Comparison of ENCODE assay signal across 12 cellular contexts in the genomic region with DNA sequence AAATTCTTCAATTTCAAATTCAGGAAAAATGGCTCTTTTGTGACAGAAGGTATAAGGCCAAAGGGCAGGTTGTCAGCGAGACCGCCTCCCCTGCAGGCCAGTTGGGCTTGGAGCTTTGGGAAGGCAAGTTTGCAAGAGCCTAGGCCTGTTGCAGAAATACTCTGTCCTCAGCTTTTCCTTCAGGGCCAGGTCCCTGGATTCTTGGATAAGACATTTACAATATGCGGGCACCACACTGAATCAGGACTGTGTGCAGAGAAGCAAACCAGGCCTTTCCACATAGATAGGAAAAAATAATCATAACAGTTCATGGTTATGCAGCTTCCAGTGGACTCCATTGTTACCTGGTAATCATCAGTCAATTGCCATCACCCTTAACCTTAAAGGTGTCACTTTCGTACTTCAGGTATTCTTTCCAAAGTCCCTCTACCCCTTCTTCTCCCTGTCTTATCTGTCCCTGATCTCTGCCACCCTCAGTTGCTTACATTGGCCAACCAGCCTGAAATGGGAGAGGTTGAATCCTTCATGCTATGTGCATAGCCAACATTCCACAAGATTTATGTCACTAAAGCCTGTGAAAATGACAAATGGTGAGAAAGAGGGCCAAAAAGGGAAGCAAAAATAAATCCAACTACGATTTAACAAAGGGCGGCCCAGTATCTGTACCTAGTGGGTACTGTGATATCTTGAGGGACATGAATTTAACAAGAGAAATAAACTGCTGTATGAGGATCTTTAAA.
A peak's percentile ranks its signal among the peaks of the same experiment; 100 is the strongest.
DNase-seq lines count a peak whose midpoint lies in the region; ATAC-seq and TF ChIP-seq lines count a peak whose summit lies in the region.
"Had no signal": no experiment of that assay in that cellular context is flagged by ENCODE, and none has a peak within 500 bp of the region (broad histone marks: within the 10 kb centered on the region; RNA-seq: fewer than 3 reads in every experiment).

No MANE protein-coding gene starts in this region.

- H3K27me3 ChIP-seq in muscle layer of colon (ENCODE audit: control insufficient read depth in 1 of 2, insufficient read depth in 2 of 2, low read length in 2 of 2) (peaks cover 0 to 5% of the 10 kb centered on the region in 2 donors), transverse colon (peaks cover 8% of the 10 kb centered on the region)

- no peaks in the 10 kb centered on the region for H3K36me3 Mint-ChIP-seq in chondrocyte (ENCODE audit: low read depth)
- H3K36me3 Mint-ChIP-seq in natural killer cell treated with Interleukin-12 subunit alpha and Interleukin-12 subunit beta and Interleukin-15 and Interleukin-18, amount 100 ng/mL, for 72 hours, result peaks cover 5% of the 10 kb centered on the region

- TF ChIP-seq EP300 in transverse colon (IDR thresholded peaks at IDR 0.05; ENCODE audit: low read depth), result no peak

- peaks cover 93% of the 10 kb centered on the region for H3K4me1 Mint-ChIP-seq in chondrocyte (ENCODE audit: low read depth)
- H3K4me1 Mint-ChIP-seq in natural killer cell treated with Interleukin-12 subunit alpha and Interleukin-12 subunit beta and Interleukin-15 and Interleukin-18, amount 100 ng/mL, for 72 hours (ENCODE audit: low read depth in 2 of 2), result peaks cover 5 to 8% of the 10 kb centered on the region in 2 donors

- intact Hi-C loops in transverse colon (cut with DNase I; ENCODE audit: low total_unique reads), result loop anchor here (5.0 kb wide), 2 partner anchors 95 to 185 kb away; no protein-coding TSS in a partner anchor

- peak overlapping the region; percentile 82 for H3K27ac ChIP-seq in muscle layer of colon (ENCODE audit: low read depth, low read length)
- H3K27ac ChIP-seq in transverse colon, result peak overlapping the region; percentile 85 to 94 (median 86)
- H3K27ac ChIP-seq in substantia nigra (ENCODE audit: low read depth, low read length, poor library complexity, severe bottlenecking), result no peak overlapping the region

- DNase-seq in LHCN-M2 (ENCODE audit: low read depth) (peak; percentile 79), chondrocyte (ENCODE audit: low spot score) (no peak), transverse colon (no peak), substantia nigra (lab: John Stamatoyannopoulos, UW) (no peak), GM19238 (ENCODE audit: insufficient read length, low spot score) (no peak)
- DNase-seq in natural killer cell treated with Interleukin-12 subunit alpha and Interleukin-12 subunit beta and Interleukin-15 and Interleukin-18, amount 100 ng/mL, for 72 hours (ENCODE audit: low spot score), result no peak
- DNase-seq: activated T-cell treated with anti-CD3 and anti-CD28 coated beads, Interleukin-2, amount 50 U/mL, for 72 hours; endodermal cell; H9; spleen had no signal

- no peaks in the 10 kb centered on the region for H3K27me3 Mint-ChIP-seq in chondrocyte (ENCODE audit: low read depth)
- peaks cover 45 to 73% of the 10 kb centered on the region in 2 donors for H3K27me3 Mint-ChIP-seq in natural killer cell treated with Interleukin-12 subunit alpha and Interleukin-12 subunit beta and Interleukin-15 and Interleukin-18, amount 100 ng/mL, for 72 hours

- H3K36me3 ChIP-seq in muscle layer of colon (ENCODE audit: insufficient read depth, low read length), result no peaks in the 10 kb centered on the region
- no peaks in the 10 kb centered on the region for H3K36me3 ChIP-seq in transverse colon
- H3K36me3 ChIP-seq: spleen had no signal

- H3K9me3 Mint-ChIP-seq in chondrocyte (ENCODE audit: low read depth), result no peaks in the 10 kb centered on the region
- no peaks in the 10 kb centered on the region for H3K9me3 Mint-ChIP-seq in natural killer cell treated with Interleukin-12 subunit alpha and Interleukin-12 subunit beta and Interleukin-15 and Interleukin-18, amount 100 ng/mL, for 72 hours
- H3K9me3 Mint-ChIP-seq: activated T-cell treated with anti-CD3 and anti-CD28 coated beads, Interleukin-2, amount 50 U/mL, for 72 hours; endodermal cell; H9 had no signal

- in situ Hi-C loops in transverse colon (cut with MboI; ENCODE audit: low pct_ligation_motif_present in 1 of 4, low pct_unique_long_range_greater_than_20kb in 1 of 4, low sequenced_read_pairs in 3 of 4), result loop anchor here in 3 of 4 donors (10.0 to 25.0 kb wide), 6 partner anchors 185 to 593 kb away; no protein-coding TSS in a partner anchor

- no peak overlapping the region for H3K4me3 Mint-ChIP-seq in chondrocyte (ENCODE audit: unreplicated experiment)
- no peak overlapping the region for H3K4me3 Mint-ChIP-seq in natural killer cell treated with Interleukin-12 subunit alpha and Interleukin-12 subunit beta and Interleukin-15 and Interleukin-18, amount 100 ng/mL, for 72 hours
- H3K4me3 Mint-ChIP-seq: activated T-cell treated with anti-CD3 and anti-CD28 coated beads, Interleukin-2, amount 50 U/mL, for 72 hours; endodermal cell; H9 had no signal

- 71 to 76% methylated on average over 4 to 6 of the region's 6 CpGs for WGBS in transverse colon (ENCODE audit: low coverage in 1 of 2), 2 donors

- no peak overlapping the region for H3K9ac ChIP-seq in muscle layer of colon (ENCODE audit: low read length)

- H3K4me1 ChIP-seq in muscle layer of colon (ENCODE audit: insufficient read depth, low read length) (peaks cover 78% of the 10 kb centered on the region), transverse colon (peaks cover 20 to 51% (median 28%) of the 10 kb centered on the region in 4 donors)

- H3K4me3 ChIP-seq in muscle layer of colon (ENCODE audit: low read depth in 1 of 2, low read length in 2 of 2), result no peak overlapping the region
- no peak overlapping the region for H3K4me3 ChIP-seq in transverse colon
- H3K4me3 ChIP-seq: spleen had no signal

- H3K9me3 ChIP-seq in muscle layer of colon (ENCODE audit: low read length) (no peaks in the 10 kb centered on the region), transverse colon (no peaks in the 10 kb centered on the region)
- H3K9me3 ChIP-seq: spleen had no signal

- no peak for TF ChIP-seq CTCF in chondrocyte (IDR thresholded peaks at IDR 0.05)
- TF ChIP-seq CTCF in transverse colon (IDR thresholded peaks at IDR 0.05), result no peak

- H3K27ac Mint-ChIP-seq in chondrocyte (ENCODE audit: unreplicated experiment), result peak overlapping the region; percentile 90
- H3K27ac Mint-ChIP-seq in natural killer cell treated with Interleukin-12 subunit alpha and Interleukin-12 subunit beta and Interleukin-15 and Interleukin-18, amount 100 ng/mL, for 72 hours, result no peak overlapping the region
- H3K27ac Mint-ChIP-seq: activated T-cell treated with anti-CD3 and anti-CD28 coated beads, Interleukin-2, amount 50 U/mL, for 72 hours; endodermal cell had no signal

- no peak for TF ChIP-seq POLR2A in transverse colon (IDR thresholded peaks at IDR 0.05)

- ATAC-seq in HG03565 (IDR thresholded peaks at IDR 0.05; ENCODE audit: unreplicated experiment), result no peak
- ATAC-seq in natural killer cell treated with Interleukin-12 subunit alpha and Interleukin-12 subunit beta and Interleukin-15 and Interleukin-18, amount 100 ng/mL, for 72 hours, result no peak
- ATAC-seq: activated T-cell treated with anti-CD3 and anti-CD28 coated beads, Interleukin-2, amount 50 U/mL, for 72 hours had no signal
